Comparison of ENCODE assay signal across 1 cellular context in the genomic region with DNA sequence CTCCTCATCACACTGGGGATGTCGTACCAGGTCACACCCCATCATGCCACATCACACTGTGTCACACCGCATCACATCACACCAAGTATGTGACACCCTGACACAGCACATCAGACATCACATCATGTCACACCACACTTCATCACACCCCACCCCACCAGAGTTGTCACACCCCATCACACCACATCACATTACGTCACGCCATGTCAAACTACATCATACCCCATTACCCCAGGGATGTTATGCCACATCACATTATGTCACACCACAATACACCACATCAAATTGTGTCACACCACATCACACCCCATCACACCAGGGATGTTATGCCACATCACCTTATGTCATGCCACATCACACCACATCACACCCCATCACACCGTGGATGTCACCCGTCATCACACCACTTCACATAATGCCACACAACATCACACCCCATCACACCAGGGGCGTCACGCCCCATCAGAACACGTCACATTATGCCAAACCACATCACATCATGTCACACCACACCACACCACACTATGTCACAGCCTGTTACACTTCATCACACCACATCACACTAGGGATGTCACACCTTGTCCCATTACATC.
A peak's percentile ranks its signal among the peaks of the same experiment; 100 is the strongest.
TF ChIP-seq lines count a peak whose summit lies in the region.

No MANE protein-coding gene starts in this region.

TF ChIP-seq in GM12878, 131 proteins besides CTCF, POLR2A, EP300 and RAD21 (continued from another document):
- TF ChIP-seq SREBF2 (IDR thresholded peaks at IDR 0.05; ENCODE audit: low read length) (no peak), BRCA1 (IDR thresholded peaks at IDR 0.05; ENCODE audit: low read depth, low read length) (no peak), CREB1 (IDR thresholded peaks at IDR 0.05; ENCODE audit: low read depth) (peak; percentile 39; the same call in 1 of the 2 replicates), NRF1 (conservative IDR thresholded peaks at IDR 0.05; ENCODE audit: low read depth, low read length) (no peak), MYC (IDR thresholded peaks at IDR 0.05; ENCODE audit: insufficient read depth, insufficient read length, insufficient replicate concordance, low read length, severe bottlenecking) (no peak), TCF7 (IDR thresholded peaks at IDR 0.05; ENCODE audit: borderline replicate concordance) (no peak), TCF3 (IDR thresholded peaks at IDR 0.05; ENCODE audit: borderline replicate concordance, insufficient read depth, low read depth, low read length) (0 out of 2 replicates have a peak, but pooled peaks have one; percentile 17), FOS (IDR thresholded peaks at IDR 0.05; ENCODE audit: borderline replicate concordance, extremely low read depth, insufficient read length) (no peak)
